In genomic region chr11:9577551-9577950, GRCh38 we compare ENCODE assay signal across 9 cellular contexts. TPM values are rescaled to one million over a fixed set of nuclear protein-coding genes. Genes with fewer than 3 reads are reported as not detected.
DNase-seq lines count a peak whose midpoint lies in the region; ATAC-seq and TF ChIP-seq lines count a peak whose summit lies in the region.
"Had no signal": no experiment of that assay in that cellular context is flagged by ENCODE, and none has a peak within 500 bp of the region (broad histone marks: within the 10 kb centered on the region; RNA-seq: fewer than 3 reads in every experiment).

No MANE protein-coding gene starts in this region.

- H3K9me3 ChIP-seq in left ventricle myocardium inferior (replicated peaks) (no peaks in the 10 kb centered on the region), ascending aorta (no peaks in the 10 kb centered on the region), left lung (no peaks in the 10 kb centered on the region), vagina (no peaks in the 10 kb centered on the region)

- H3K27ac ChIP-seq in left ventricle myocardium inferior (replicated peaks) (peak overlapping the region; percentile 98), ascending aorta (peak overlapping the region; percentile 89 to 98), left lung (peak overlapping the region in 1 of 2 donors; percentile 93), vagina (peak overlapping the region; percentile 70)

- intact Hi-C loops in left ventricle myocardium inferior (cut with micrococcal nuclease), result no loop called here
- intact Hi-C loops in Right ventricle myocardium superior (cut with DNase I), result no loop called here
- intact Hi-C loops in ascending aorta (cut with DNase I), result loop anchor here (2.0 to 10.0 kb wide), 3 partner anchors 35 to 1227 kb away; partner anchors contain the start of genes EIF4G2 and SWAP70
- intact Hi-C loops in left lung (cut with DNase I), result no loop called here
- intact Hi-C loops in vagina (cut with DNase I), result no loop called here

- H3K27me3 ChIP-seq in left ventricle myocardium inferior (ENCODE audit: low read depth) (no peaks in the 10 kb centered on the region), ascending aorta (no peaks in the 10 kb centered on the region), left lung (no peaks in the 10 kb centered on the region), vagina (no peaks in the 10 kb centered on the region)

- H3K36me3 ChIP-seq in left ventricle myocardium inferior (peaks cover 23% of the 10 kb centered on the region), ascending aorta (peaks cover 9 to 21% of the 10 kb centered on the region in 2 donors), left lung (peaks cover 0 to 19% of the 10 kb centered on the region in 2 donors), vagina (peaks cover 0 to 16% of the 10 kb centered on the region in 2 donors)

- TF ChIP-seq CTCF in left ventricle myocardium inferior (IDR thresholded peaks at IDR 0.05; ENCODE audit: borderline replicate concordance) (no peak), ascending aorta (IDR thresholded peaks at IDR 0.05) (no peak), left lung (IDR thresholded peaks at IDR 0.05) (no peak), vagina (IDR thresholded peaks at IDR 0.05) (no peak)

- ATAC-seq in Right ventricle myocardium superior (ENCODE audit: poor library complexity) (no peak), left lung (no peak), HG02852 (IDR thresholded peaks at IDR 0.05; ENCODE audit: unreplicated experiment) (no peak)

- H3K4me1 ChIP-seq in left ventricle myocardium inferior, result peaks cover 49% of the 10 kb centered on the region
- H3K4me1 ChIP-seq in ascending aorta, result peaks cover 5 to 6% of the 10 kb centered on the region in 2 donors
- peaks cover 5 to 20% of the 10 kb centered on the region in 2 donors for H3K4me1 ChIP-seq in left lung
- H3K4me1 ChIP-seq in vagina, result peaks cover 31% of the 10 kb centered on the region

- H3K4me3 ChIP-seq in left ventricle myocardium inferior, result peak overlapping the region; percentile 84
- H3K4me3 ChIP-seq in ascending aorta, result peak overlapping the region; percentile 89 to 98
- H3K4me3 ChIP-seq in left lung, result peak overlapping the region; percentile 1 to 10
- H3K4me3 ChIP-seq in vagina, result peak overlapping the region in 1 of 2 donors; percentile 87

- no peak for TF ChIP-seq POLR2A in vagina (IDR thresholded peaks at IDR 0.05)

- DNase-seq in left ventricle myocardium inferior (no peak), Right ventricle myocardium superior (no peak), ascending aorta (ENCODE audit: low spot score in 2 of 2) (no peak), left lung (no peak), vagina (ENCODE audit: extremely low spot score in 2 of 2) (no peak), NCI-H446 (lab: John Stamatoyannopoulos, UW) (no peak), NCI-H510A treated with DMSO at 0.1 percent for 48 hours (lab: John Stamatoyannopoulos, UW) (no peak)
- DNase-seq: activated CD4-positive, alpha-beta T cell treated with anti-CD3 and anti-CD28 coated beads for 48 hours had no signal

RNA-seq across cellular contexts. Expression of gene WEE1, which starts 4.1 kb away (rescaled TPM):
- 41.8 TPM for total RNA-seq in left ventricle myocardium inferior
- total RNA-seq in Right ventricle myocardium superior, result 32.7 TPM
- total RNA-seq in ascending aorta, result 20.8 TPM
- total RNA-seq in left lung, result 10 to 100 TPM; 20.7 to 28.9 TPM
- 22.1 TPM for total RNA-seq in vagina
